Comparison of ENCODE assay signal across 29 cellular contexts in genomic region chr4:82467442-82467841, GRCh38. TPM values are rescaled to one million over a fixed set of nuclear protein-coding genes. Genes with fewer than 3 reads are reported as not detected.
DNase-seq lines count a peak whose midpoint lies in the region; ATAC-seq, FAIRE-seq and TF ChIP-seq lines count a peak whose summit lies in the region.
"Had no signal": no experiment of that assay in that cellular context is flagged by ENCODE, and none has a peak within 500 bp of the region (broad histone marks: within the 10 kb centered on the region; RNA-seq: fewer than 3 reads in every experiment).

No MANE protein-coding gene starts in this region.

- dilution Hi-C loops in endothelial cell of umbilical vein (cut with MboI; ENCODE audit: extremely low pct_ligation_motif_present, low sequenced_read_pairs), result no loop called here

- FAIRE-seq in endothelial cell of umbilical vein (lab: Jason Lieb, UNC), result peak; percentile 74
- FAIRE-seq: colon, G401.6 had no signal

- no peak for TF ChIP-seq CTCF in endothelial cell of umbilical vein (IDR thresholded peaks at IDR 0.05; ENCODE audit: extremely low read depth in 1 of 2, insufficient read depth in 1 of 2, low read depth in 1 of 2, low read length in 2 of 2)
- TF ChIP-seq CTCF in osteocyte (IDR thresholded peaks at IDR 0.05), result no peak
- TF ChIP-seq CTCF in omental fat pad (IDR thresholded peaks at IDR 0.05), result no peak
- TF ChIP-seq CTCF in heart left ventricle (IDR thresholded peaks at IDR 0.05), result no peak

- peaks cover 2 to 3% of the 10 kb centered on the region in 2 experiments for H3K36me3 ChIP-seq in endothelial cell of umbilical vein (ENCODE audit: control insufficient read depth in 2 of 2, extremely low read depth in 1 of 2, insufficient read depth in 2 of 2, low read length in 2 of 2)
- no peaks in the 10 kb centered on the region for H3K36me3 ChIP-seq in heart left ventricle
- H3K36me3 ChIP-seq: prostate gland had no signal

- H3K4me3 ChIP-seq in endothelial cell of umbilical vein (replicated peaks in 1 of 3; ENCODE audit: insufficient read depth in 1 of 3, low read depth in 1 of 3, low read length in 3 of 3) (no peak overlapping the region), heart left ventricle (no peak overlapping the region)
- H3K4me3 ChIP-seq: prostate gland, SJSA1, skin epidermis had no signal

- WGBS in heart left ventricle, 4 donors, result 49 to 71% (median 52%) methylated on average over 3 of the region's 3 CpGs

- H3K4me2 ChIP-seq in endothelial cell of umbilical vein (ENCODE audit: insufficient read depth, low read length), result no peak overlapping the region

- H3K9me1 ChIP-seq in endothelial cell of umbilical vein (replicated peaks; ENCODE audit: control insufficient read depth, extremely low read depth, insufficient read depth, low read length), result no peaks in the 10 kb centered on the region

- H3K9ac ChIP-seq in endothelial cell of umbilical vein (replicated peaks; ENCODE audit: extremely low read depth, insufficient read depth, low read length), result no peak overlapping the region

- H3K27ac ChIP-seq in endothelial cell of umbilical vein (ENCODE audit: insufficient read depth, low read depth, low read length) (no peak overlapping the region), heart left ventricle (no peak overlapping the region)
- H3K27ac ChIP-seq: prostate gland, SJSA1, skin epidermis had no signal

- no peaks in the 10 kb centered on the region for H4K20me1 ChIP-seq in endothelial cell of umbilical vein (replicated peaks; ENCODE audit: control insufficient read depth, extremely low read depth, insufficient read depth, low read length)

- H3K27me3 Mint-ChIP-seq in osteocyte (ENCODE audit: unreplicated experiment), result no peaks in the 10 kb centered on the region

- no peak overlapping the region for H3K27ac Mint-ChIP-seq in osteocyte (ENCODE audit: unreplicated experiment)
- H3K27ac Mint-ChIP-seq: CD8-positive, alpha-beta T cell had no signal

- intact Hi-C loops in endothelial cell of umbilical vein (cut with micrococcal nuclease) (loop anchor here (5.0 kb wide), 1 partner anchor 50 kb away; no protein-coding TSS in a partner anchor), heart left ventricle (cut with DNase I) (loop anchor here in 6 of 10 donors (10.0 kb wide), 3 partner anchors 337 to 797 kb away; no protein-coding TSS in a partner anchor)

- peaks cover 16% of the 10 kb centered on the region for H3K36me3 Mint-ChIP-seq in osteocyte (ENCODE audit: unreplicated experiment)

- H3K4me1 ChIP-seq in endothelial cell of umbilical vein (ENCODE audit: control insufficient read depth, extremely low read depth, insufficient read depth, low read length) (no peaks in the 10 kb centered on the region), heart left ventricle (peaks cover 0 to 9% (median 3%) of the 10 kb centered on the region in 12 donors)
- H3K4me1 ChIP-seq: prostate gland, SJSA1 had no signal

- H3K9me3 ChIP-seq in endothelial cell of umbilical vein (replicated peaks; ENCODE audit: control insufficient read depth, insufficient read depth, low read length) (no peaks in the 10 kb centered on the region), heart left ventricle (no peaks in the 10 kb centered on the region)
- H3K9me3 ChIP-seq: prostate gland had no signal

- no TSS peak for BruUV-seq in endothelial cell of umbilical vein (replicated peaks; lab: Mats Ljungman, UMichigan)

- DNase-seq in NCI-H1105 treated with DMSO at 0.1 percent for 48 hours (lab: John Stamatoyannopoulos, UW) (peak; percentile 1), NCI-H1105 (lab: John Stamatoyannopoulos, UW) (no peak), NCI-H146 treated with DMSO at 0.1 percent for 48 hours (lab: John Stamatoyannopoulos, UW; ENCODE audit: unreplicated experiment) (peak; percentile 36), endothelial cell of umbilical vein (ENCODE audit: low read depth, low spot score) (peak; percentile 12), osteocyte (ENCODE audit: extremely low spot score, unreplicated experiment) (peak; percentile 4), omental fat pad (ENCODE audit: low spot score) (no peak), heart left ventricle (no peak), NCI-H510A treated with DMSO at 0.1 percent for 48 hours (lab: John Stamatoyannopoulos, UW) (no peak)
- DNase-seq: 8988T; activated CD4-positive, alpha-beta T cell treated with anti-CD3 and anti-CD28 coated beads for 4 hours; activated CD8-positive, alpha-beta memory T cell treated with anti-CD3 and anti-CD28 coated beads for 24 hours; activated T-cell treated with anti-CD3 and anti-CD28 coated beads, Interleukin-2, amount 50 U/mL, for 1 hour; AML-193; DMS53; effector memory CD4-positive, alpha-beta T cell; glutamatergic neuron; GOT3; Karpas-422; mammary epithelial cell; NCI-H2029 treated with DMSO at 0.1 percent for 48 hours; NCI-H524; stimulated activated CD4-positive, alpha-beta T cell treated with anti-CD3 and anti-CD28 coated beads, Interleukin-1b, Interleukin-23, amount 100 ng/mL, for 48 hours; trophoblast cell had no signal

- no peak overlapping the region for H2AFZ ChIP-seq in endothelial cell of umbilical vein (ENCODE audit: low read depth, low read length)

- TF ChIP-seq POLR2A in endothelial cell of umbilical vein (IDR thresholded peaks at IDR 0.05; ENCODE audit: low read depth, low read length) (no peak), heart left ventricle (IDR thresholded peaks at IDR 0.05) (no peak)

- no peaks in the 10 kb centered on the region for H3K9me3 Mint-ChIP-seq in osteocyte (ENCODE audit: unreplicated experiment)
- H3K9me3 Mint-ChIP-seq: CD8-positive, alpha-beta T cell had no signal

- H3K4me1 Mint-ChIP-seq in osteocyte (ENCODE audit: unreplicated experiment), result peaks cover 2% of the 10 kb centered on the region

- H3K4me3 Mint-ChIP-seq in osteocyte (ENCODE audit: unreplicated experiment), result no peak overlapping the region
- H3K4me3 Mint-ChIP-seq: CD8-positive, alpha-beta T cell had no signal

- no peaks in the 10 kb centered on the region for H3K79me2 ChIP-seq in endothelial cell of umbilical vein (ENCODE audit: control insufficient read depth, insufficient read depth, low read length)

- POLR2A ChIA-PET in endothelial cell of umbilical vein (lab: Charles Lee), result no interaction called here

- CTCF ChIA-PET in endothelial cell of umbilical vein (lab: Charles Lee), result interaction anchor here (17.0 kb wide), 1 partner anchor 273 kb away, joined by 500 read pairs; no protein-coding TSS in a partner anchor

- ATAC-seq in omental fat pad (ENCODE audit: low FRiP score), result no peak
- no peak for ATAC-seq in heart left ventricle
- ATAC-seq: CD8-positive, alpha-beta T cell had no signal

- no peaks in the 10 kb centered on the region for H3K27me3 ChIP-seq in endothelial cell of umbilical vein (ENCODE audit: control insufficient read depth in 2 of 2, insufficient read depth in 2 of 2, low read length in 2 of 2)
- no peaks in the 10 kb centered on the region for H3K27me3 ChIP-seq in heart left ventricle
- H3K27me3 ChIP-seq: SJSA1 had no signal

TF ChIP-seq in endothelial cell of umbilical vein, 7 proteins besides CTCF, POLR2A, EP300 and RAD21:
- TF ChIP-seq POLR2AphosphoS5 (IDR thresholded peaks at IDR 0.05; ENCODE audit: insufficient read depth, low read depth, low read length), result no peak
- no peak for TF ChIP-seq EZH2 (IDR thresholded peaks at IDR 0.05; ENCODE audit: borderline replicate concordance, low read depth, low read length, severe bottlenecking)
- no peak for TF ChIP-seq GATA2 (IDR thresholded peaks at IDR 0.05; ENCODE audit: insufficient read depth, insufficient read length, low read depth, low read length)
- TF ChIP-seq FOS (IDR thresholded peaks at IDR 0.05; ENCODE audit: borderline replicate concordance, insufficient read depth, low read length), result no peak
- no peak for TF ChIP-seq MAX (IDR thresholded peaks at IDR 0.05; ENCODE audit: insufficient read depth, insufficient read length)
- TF ChIP-seq MYC (IDR thresholded peaks at IDR 0.05; ENCODE audit: low read depth, low read length), result no peak
- no peak for TF ChIP-seq JUN (IDR thresholded peaks at IDR 0.05; ENCODE audit: borderline replicate concordance, insufficient read depth, insufficient read length, low read depth)

RNA-seq across cellular contexts. Expression of gene ENOPH1, which starts 37.1 kb away (rescaled TPM):
- total RNA-seq in endothelial cell of umbilical vein, result 35.0 and 35.3 TPM in 2 replicates
- polyA plus RNA-seq in endothelial cell of umbilical vein, result 8.2 and 11.1 TPM in 2 replicates
- 14.3 and 14.6 TPM in 2 replicates for polyA plus RNA-seq in endothelial cell of umbilical vein (2011; cell fraction: cytosol; rRNA removed)
- polyA plus RNA-seq in endothelial cell of umbilical vein (2011; cell fraction: nucleus; rRNA removed), result 8.3 and 10.6 TPM in 2 replicates
- 26.6 and 35.3 TPM in 2 replicates for polyA plus RNA-seq in endothelial cell of umbilical vein (2012)
- polyA minus RNA-seq in endothelial cell of umbilical vein, result 14.4 and 17.0 TPM in 2 replicates
- polyA minus RNA-seq in endothelial cell of umbilical vein (2011; cell fraction: cytosol; rRNA and poly(A)+ RNA removed), result 6.2 TPM
- polyA minus RNA-seq in endothelial cell of umbilical vein (2011; cell fraction: nucleus; rRNA and poly(A)+ RNA removed), result 5.7 and 6.8 TPM in 2 replicates
- total RNA-seq in osteocyte, result 36.5 and 36.7 TPM in 2 replicates
- 10 to 100 TPM; 16.9 to 24.0 (median 20.4) TPM for total RNA-seq in omental fat pad
- total RNA-seq in heart left ventricle, result 10 to 100 TPM; 15.1 to 20.5 (median 17.3) TPM
- 10 to 100 TPM; 17.7 to 37.0 TPM for polyA plus RNA-seq in heart left ventricle

RNA-seq across cellular contexts. Expression of gene HNRNPDL, which starts 37.2 kb away (rescaled TPM):
- total RNA-seq in endothelial cell of umbilical vein, result 292 and 293 TPM in 2 replicates
- 97.1 and 160 TPM in 2 replicates for polyA plus RNA-seq in endothelial cell of umbilical vein
- 171 and 225 TPM in 2 replicates for polyA plus RNA-seq in endothelial cell of umbilical vein (2011; cell fraction: cytosol; rRNA removed)
- polyA plus RNA-seq in endothelial cell of umbilical vein (2011; cell fraction: nucleus; rRNA removed), result 446 and 780 TPM in 2 replicates
- polyA plus RNA-seq in endothelial cell of umbilical vein (2012), result 222 and 296 TPM in 2 replicates
- 37.0 and 46.5 TPM in 2 replicates for polyA minus RNA-seq in endothelial cell of umbilical vein
- 51.2 TPM for polyA minus RNA-seq in endothelial cell of umbilical vein (2011; cell fraction: cytosol; rRNA and poly(A)+ RNA removed)
- 86.1 and 104 TPM in 2 replicates for polyA minus RNA-seq in endothelial cell of umbilical vein (2011; cell fraction: nucleus; rRNA and poly(A)+ RNA removed)
- 263 and 279 TPM in 2 replicates for total RNA-seq in osteocyte
- 100 to 1,000 TPM; 165 to 237 (median 185) TPM for total RNA-seq in omental fat pad
- total RNA-seq in heart left ventricle, result 100 to 1,000 TPM in 8 of 9 donors, 10 to 100 TPM in 1; 90.8 to 184 (median 142) TPM
- polyA plus RNA-seq in heart left ventricle, result 100 to 1,000 TPM; 120 to 236 TPM

Comparison
In these comparisons a context has a peak if more than half of its experiments do, and no peak if none do; other contexts are left out.
1. DNase-seq: peak in NCI-H1105 treated with DMSO at 0.1 percent for 48 hours (single experiment), NCI-H146 treated with DMSO at 0.1 percent for 48 hours (single experiment), endothelial cell of umbilical vein (single experiment) and osteocyte (single experiment); none in NCI-H1105 (single experiment), omental fat pad (single experiment), heart left ventricle (0 of 5) and NCI-H510A treated with DMSO at 0.1 percent for 48 hours (single experiment).